19 cellular contexts compared by ENCODE assay signal in genomic region chr19:39339636-39340035, GRCh38. TPM values are rescaled to one million over a fixed set of nuclear protein-coding genes. Genes with fewer than 3 reads are reported as not detected.
DNase-seq lines count a peak whose midpoint lies in the region; ATAC-seq and TF ChIP-seq lines count a peak whose summit lies in the region.
"Had no signal": no experiment of that assay in that cellular context is flagged by ENCODE, and none has a peak within 500 bp of the region (broad histone marks: within the 10 kb centered on the region; RNA-seq: fewer than 3 reads in every experiment).

No MANE protein-coding gene starts in this region.

- H3K9me3 Mint-ChIP-seq in activated naive CD4-positive, alpha-beta T cell treated with anti-CD3 and anti-CD28 coated beads for 36 hours: no peaks in the 10 kb centered on the region
- H3K9me3 Mint-ChIP-seq in IgD-negative memory B cell: no peaks in the 10 kb centered on the region
- H3K9me3 Mint-ChIP-seq in activated naive CD8-positive, alpha-beta T cell treated with anti-CD3 and anti-CD28 coated beads, Interleukin-2, amount 50 U/mL, for 24 hours: no peaks in the 10 kb centered on the region
- no peaks in the 10 kb centered on the region for H3K9me3 Mint-ChIP-seq in stimulated activated memory B cell treated with anti-CD40 and anti-IgM and Interleukin-4, amounts not matched to agents 10 μg/mL and 1 μg/mL and 100 μg/mL, for 72 hours

- peaks cover 61% of the 10 kb centered on the region for H3K4me1 Mint-ChIP-seq in activated naive CD4-positive, alpha-beta T cell treated with anti-CD3 and anti-CD28 coated beads for 36 hours (ENCODE audit: low read depth)
- H3K4me1 Mint-ChIP-seq in IgD-negative memory B cell: peaks cover 46 to 55% (median 46%) of the 10 kb centered on the region in 3 donors
- peaks cover 61% of the 10 kb centered on the region for H3K4me1 Mint-ChIP-seq in activated naive CD8-positive, alpha-beta T cell treated with anti-CD3 and anti-CD28 coated beads, Interleukin-2, amount 50 U/mL, for 24 hours
- H3K4me1 Mint-ChIP-seq in stimulated activated memory B cell treated with anti-CD40 and anti-IgM and Interleukin-4, amounts not matched to agents 10 μg/mL and 1 μg/mL and 100 μg/mL, for 72 hours: peaks cover 70% of the 10 kb centered on the region

- H3K36me3 Mint-ChIP-seq in activated naive CD4-positive, alpha-beta T cell treated with anti-CD3 and anti-CD28 coated beads for 36 hours (ENCODE audit: low read depth): peaks cover 10% of the 10 kb centered on the region
- H3K36me3 Mint-ChIP-seq in IgD-negative memory B cell: peaks cover 4% of the 10 kb centered on the region
- H3K36me3 Mint-ChIP-seq in activated naive CD8-positive, alpha-beta T cell treated with anti-CD3 and anti-CD28 coated beads, Interleukin-2, amount 50 U/mL, for 24 hours (ENCODE audit: low read depth): peaks cover 8% of the 10 kb centered on the region
- peaks cover 13% of the 10 kb centered on the region for H3K36me3 Mint-ChIP-seq in stimulated activated memory B cell treated with anti-CD40 and anti-IgM and Interleukin-4, amounts not matched to agents 10 μg/mL and 1 μg/mL and 100 μg/mL, for 72 hours

- ATAC-seq in activated naive CD8-positive, alpha-beta T cell treated with anti-CD3 and anti-CD28 coated beads, Interleukin-2, amount 50 U/mL, for 24 hours: no peak
- no peak for ATAC-seq in stimulated activated memory B cell treated with anti-CD40 and anti-IgM and Interleukin-4, amounts not matched to agents 10 μg/mL and 1 μg/mL and 100 μg/mL, for 72 hours
- ATAC-seq in GM18861 (IDR thresholded peaks at IDR 0.05; ENCODE audit: unreplicated experiment) (no peak), HG03159 (IDR thresholded peaks at IDR 0.05; ENCODE audit: unreplicated experiment) (no peak)
- ATAC-seq: gastrocnemius medialis had no signal

- CTCF ChIA-PET in activated naive CD4-positive, alpha-beta T cell treated with anti-CD3 and anti-CD28 coated beads for 36 hours (lab: Charles Lee): interaction anchor here (1.1 kb wide), 1 partner anchor 9 kb away, joined by 8 read pairs; no protein-coding TSS in a partner anchor

- DNase-seq in activated naive CD4-positive, alpha-beta T cell treated with anti-CD3 and anti-CD28 coated beads for 36 hours: no peak
- no peak for DNase-seq in activated naive CD4-positive, alpha-beta T cell treated with anti-CD3 and anti-CD28 coated beads, Interleukin-2, amount 50 U/mL, for 16 hours
- DNase-seq in activated naive CD8-positive, alpha-beta T cell treated with anti-CD3 and anti-CD28 coated beads, Interleukin-2, amount 50 U/mL, for 24 hours: no peak
- no peak for DNase-seq in GM13976 (ENCODE audit: low spot score)
- DNase-seq: activated CD4-positive, alpha-beta T cell treated with anti-CD3 and anti-CD28 coated beads, Interleukin-2, amount 50 U/mL, for 4 hours; adrenal gland; DMS153; gastrocnemius medialis; GOT3; NCI-H1092; Right ventricle myocardium superior; stimulated activated CD4-positive, alpha-beta T cell treated with anti-CD3 and anti-CD28 coated beads, Interleukin-1b, Interleukin-23, amount 100 ng/mL, for 48 hours had no signal

- in situ Hi-C loops in GM13976 (cut with MboI; ENCODE audit: low sequenced_read_pairs, unreplicated experiment): loop anchor here (10.0 kb wide), 1 partner anchor 215 kb away; the partner anchor contains the start of gene PAK4

- H3K27me3 Mint-ChIP-seq in activated naive CD4-positive, alpha-beta T cell treated with anti-CD3 and anti-CD28 coated beads for 36 hours (ENCODE audit: low read depth): no peaks in the 10 kb centered on the region
- H3K27me3 Mint-ChIP-seq in IgD-negative memory B cell: no peaks in the 10 kb centered on the region
- no peaks in the 10 kb centered on the region for H3K27me3 Mint-ChIP-seq in activated naive CD8-positive, alpha-beta T cell treated with anti-CD3 and anti-CD28 coated beads, Interleukin-2, amount 50 U/mL, for 24 hours
- H3K27me3 Mint-ChIP-seq in stimulated activated memory B cell treated with anti-CD40 and anti-IgM and Interleukin-4, amounts not matched to agents 10 μg/mL and 1 μg/mL and 100 μg/mL, for 72 hours: no peaks in the 10 kb centered on the region

- peak overlapping the region; percentile 91 for H3K27ac Mint-ChIP-seq in activated naive CD4-positive, alpha-beta T cell treated with anti-CD3 and anti-CD28 coated beads for 36 hours
- peak overlapping the region in 2 of 3 donors; percentile 67 to 87 for H3K27ac Mint-ChIP-seq in IgD-negative memory B cell
- peak overlapping the region; percentile 82 for H3K27ac Mint-ChIP-seq in activated naive CD8-positive, alpha-beta T cell treated with anti-CD3 and anti-CD28 coated beads, Interleukin-2, amount 50 U/mL, for 24 hours
- H3K27ac Mint-ChIP-seq in stimulated activated memory B cell treated with anti-CD40 and anti-IgM and Interleukin-4, amounts not matched to agents 10 μg/mL and 1 μg/mL and 100 μg/mL, for 72 hours: peak overlapping the region; percentile 11

- H3K4me3 Mint-ChIP-seq in activated naive CD4-positive, alpha-beta T cell treated with anti-CD3 and anti-CD28 coated beads for 36 hours: no peak overlapping the region
- peak overlapping the region in 1 of 4 donors; percentile 93 for H3K4me3 Mint-ChIP-seq in IgD-negative memory B cell
- H3K4me3 Mint-ChIP-seq in activated naive CD8-positive, alpha-beta T cell treated with anti-CD3 and anti-CD28 coated beads, Interleukin-2, amount 50 U/mL, for 24 hours: no peak overlapping the region
- H3K4me3 Mint-ChIP-seq in stimulated activated memory B cell treated with anti-CD40 and anti-IgM and Interleukin-4, amounts not matched to agents 10 μg/mL and 1 μg/mL and 100 μg/mL, for 72 hours: no peak overlapping the region

- TF ChIP-seq CTCF in GM13976 (IDR thresholded peaks at IDR 0.05; ENCODE audit: borderline replicate concordance, control extremely low read depth, extremely low read depth, insufficient read depth, missing control alignments): no peak

- intact Hi-C loops in activated naive CD4-positive, alpha-beta T cell treated with anti-CD3 and anti-CD28 coated beads for 36 hours (cut with micrococcal nuclease): loop anchor here (5.0 kb wide), 2 partner anchors 203 to 487 kb away; partner anchors contain the start of gene EID2

RNA-seq across cellular contexts. Expression of gene SAMD4B, which starts 2.6 kb away (rescaled TPM):
- total RNA-seq in activated naive CD4-positive, alpha-beta T cell treated with anti-CD3 and anti-CD28 coated beads for 36 hours: 10 to 100 TPM; 33.0 to 35.8 TPM
- polyA plus RNA-seq in IgD-negative memory B cell: 22.2 TPM

RNA-seq across cellular contexts. Expression of gene GMFG, which starts 3.8 kb away (rescaled TPM):
- total RNA-seq in activated naive CD4-positive, alpha-beta T cell treated with anti-CD3 and anti-CD28 coated beads for 36 hours: 100 to 1,000 TPM; 331 to 332 TPM
- 719 TPM for polyA plus RNA-seq in IgD-negative memory B cell

RNA-seq across cellular contexts. Expression of gene LRFN1, which starts 19.0 kb away (rescaled TPM):
- 1 to 10 TPM; 5.0 to 5.3 TPM for total RNA-seq in activated naive CD4-positive, alpha-beta T cell treated with anti-CD3 and anti-CD28 coated beads for 36 hours
- polyA plus RNA-seq in IgD-negative memory B cell: 2.2 TPM

RNA-seq across cellular contexts. Expression of gene IFNL1, which starts 43.4 kb away (rescaled TPM):
- 1 to 10 TPM in 1 of 2 experiments, under 1 TPM in 1; 0.91 to 1.0 TPM for total RNA-seq in activated naive CD4-positive, alpha-beta T cell treated with anti-CD3 and anti-CD28 coated beads for 36 hours
- not detected for polyA plus RNA-seq in IgD-negative memory B cell
- total RNA-seq: adrenal gland, gastrocnemius medialis, liver, Right ventricle myocardium superior, tibial nerve had no signal
- polyA plus RNA-seq: adrenal gland, liver, neural cell had no signal

RNA-seq across cellular contexts. Expression of gene PAF1, which starts 51.3 kb away (rescaled TPM):
- 10 to 100 TPM; 31.9 to 34.9 TPM for total RNA-seq in activated naive CD4-positive, alpha-beta T cell treated with anti-CD3 and anti-CD28 coated beads for 36 hours
- 64.1 TPM for polyA plus RNA-seq in IgD-negative memory B cell

Comparison
In these comparisons a context has a peak if more than half of its experiments do, and no peak if none do; other contexts are left out.
1. H3K27ac Mint-ChIP-seq: peak in every context shown above with its lines; median percentile 91 in activated naive CD4-positive, alpha-beta T cell treated with anti-CD3 and anti-CD28 coated beads for 36 hours; 82 in activated naive CD8-positive, alpha-beta T cell treated with anti-CD3 and anti-CD28 coated beads, Interleukin-2, amount 50 U/mL, for 24 hours; 77 in IgD-negative memory B cell; 11 in stimulated activated memory B cell treated with anti-CD40 and anti-IgM and Interleukin-4, amounts not matched to agents 10 μg/mL and 1 μg/mL and 100 μg/mL, for 72 hours.